ENCODE assay signal across 12 cellular contexts in genomic region chr4:190121076-190121671, GRCh38. TPM values are rescaled to one million over a fixed set of nuclear protein-coding genes. Genes with fewer than 3 reads are reported as not detected.
"Had no signal": no experiment of that assay in that cellular context is flagged by ENCODE, and none has a peak within 500 bp of the region (broad histone marks: within the 10 kb centered on the region; RNA-seq: fewer than 3 reads in every experiment).

No MANE protein-coding gene starts in this region.

RNA-seq across cellular contexts. Expression of gene DUX4, which starts 52.4 kb away (rescaled TPM):
- total RNA-seq: activated CD4-positive, alpha-beta memory T cell treated with anti-CD3 and anti-CD28 coated beads, Interleukin-2, amount 10 ng/mL, durations not matched to agents 7 days and 5 days; activated CD8-positive, alpha-beta memory T cell treated with anti-CD3 and anti-CD28 coated beads, Interleukin-2, amount 10 ng/mL, durations not matched to agents 7 days and 5 days; activated naive CD8-positive, alpha-beta T cell treated with anti-CD3 and anti-CD28 coated beads for 36 hours; activated T-cell treated with anti-CD3 and anti-CD28 coated beads, Interleukin-2, amount 50 U/mL, for 72 hours; activated T-helper 17 cell treated with anti-CD3 and anti-CD28 coated beads, Interleukin-2, amount 50 U/mL, for 72 hours; aorta; LHCN-M2; NCI-H460; RPMI7951; SJCRH30; T-helper 1 cell treated with Interleukin-12 subunit alpha and Interleukin-12 subunit beta and Interleukin-4 antibody, amounts not matched to agents 30 ng/mL and 1 ng/mL, for 36 hours had no signal
- polyA plus RNA-seq: aorta had no signal

RNA-seq across cellular contexts. Expression of gene DBET, which starts 56.9 kb away (rescaled TPM):
- total RNA-seq: activated CD4-positive, alpha-beta memory T cell treated with anti-CD3 and anti-CD28 coated beads, Interleukin-2, amount 10 ng/mL, durations not matched to agents 7 days and 5 days; activated CD8-positive, alpha-beta memory T cell treated with anti-CD3 and anti-CD28 coated beads, Interleukin-2, amount 10 ng/mL, durations not matched to agents 7 days and 5 days; activated naive CD8-positive, alpha-beta T cell treated with anti-CD3 and anti-CD28 coated beads for 36 hours; activated T-cell treated with anti-CD3 and anti-CD28 coated beads, Interleukin-2, amount 50 U/mL, for 72 hours; activated T-helper 17 cell treated with anti-CD3 and anti-CD28 coated beads, Interleukin-2, amount 50 U/mL, for 72 hours; aorta; LHCN-M2; RPMI7951; SJCRH30; T-helper 1 cell treated with Interleukin-12 subunit alpha and Interleukin-12 subunit beta and Interleukin-4 antibody, amounts not matched to agents 30 ng/mL and 1 ng/mL, for 36 hours; T-helper 2 cell treated with Interferon-gamma antibody and Interleukin-4, amounts not matched to agents 100 ng/mL and 5 ng/mL, for 36 hours had no signal
- polyA plus RNA-seq: aorta had no signal
